8 cellular contexts compared by ENCODE assay signal in the genomic region with DNA sequence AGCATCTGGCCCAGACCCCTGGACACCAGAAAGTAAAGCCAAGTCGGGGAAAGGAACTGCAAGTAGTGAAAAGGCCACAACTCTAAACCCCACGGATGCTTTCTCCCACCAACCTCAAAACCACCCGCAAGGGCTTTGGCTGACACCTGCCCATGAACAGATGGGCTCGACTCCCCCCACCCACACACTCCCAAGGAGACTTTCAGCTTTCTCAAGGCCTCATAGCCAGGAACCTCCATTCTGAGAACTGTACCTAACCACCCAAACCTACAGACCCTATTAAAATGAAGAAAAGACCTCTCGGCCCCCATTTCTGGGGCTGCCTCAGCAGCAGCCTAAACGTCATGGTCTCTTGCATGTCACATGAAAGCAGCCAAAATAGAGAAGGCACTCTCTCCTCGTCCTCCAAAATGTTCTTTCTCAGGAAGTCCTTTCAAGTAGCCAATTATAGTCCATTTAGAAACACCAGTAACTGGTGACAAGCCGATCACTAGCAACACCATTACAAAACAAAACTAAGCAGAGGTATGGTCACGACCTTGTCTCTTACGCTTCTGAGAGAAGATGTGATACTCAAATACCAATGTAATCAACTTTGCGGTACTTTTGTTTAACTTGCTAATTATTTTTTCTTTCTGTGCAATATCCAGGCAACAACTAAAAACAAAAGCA. TPM values are rescaled to one million over a fixed set of nuclear protein-coding genes. Genes with fewer than 3 reads are reported as not detected.
A peak's percentile ranks its signal among the peaks of the same experiment; 100 is the strongest.
DNase-seq lines count a peak whose midpoint lies in the region; ATAC-seq and TF ChIP-seq lines count a peak whose summit lies in the region.

No MANE protein-coding gene starts in this region.

- H3K9me3 Mint-ChIP-seq in activated T-cell treated with anti-CD3 and anti-CD28 coated beads, Interleukin-2, amount 50 U/mL, for 24 hours = no peaks in the 10 kb centered on the region
- no peaks in the 10 kb centered on the region for H3K9me3 Mint-ChIP-seq in GM23338

- peaks cover 24% of the 10 kb centered on the region for H3K36me3 Mint-ChIP-seq in activated T-cell treated with anti-CD3 and anti-CD28 coated beads, Interleukin-2, amount 50 U/mL, for 24 hours (ENCODE audit: low read depth)
- H3K36me3 Mint-ChIP-seq in GM23338 (ENCODE audit: low read depth) = no peaks in the 10 kb centered on the region

- H3K27ac Mint-ChIP-seq in activated T-cell treated with anti-CD3 and anti-CD28 coated beads, Interleukin-2, amount 50 U/mL, for 24 hours = peak overlapping the region; percentile 88
- H3K27ac Mint-ChIP-seq in GM23338 = no peak overlapping the region

- no peak overlapping the region for H2AFZ ChIP-seq in GM23338

- intact Hi-C loops in body of pancreas (cut with DNase I) = no loop called here
- intact Hi-C loops in mucosa of descending colon (cut with DNase I, micrococcal nuclease) = no loop called here

- H4K20me1 ChIP-seq in GM23338 (replicated peaks; ENCODE audit: insufficient read depth) = peaks cover 5% of the 10 kb centered on the region

- peak overlapping the region; percentile 98 for H3K9ac ChIP-seq in mucosa of stomach (ENCODE audit: low read length)

- no peak overlapping the region for H3K4me3 ChIP-seq in body of pancreas
- H3K4me3 ChIP-seq in mucosa of stomach (ENCODE audit: low read length) = no peak overlapping the region
- no peak overlapping the region for H3K4me3 ChIP-seq in GM23338
- H3K4me3 ChIP-seq in mucosa of descending colon = no peak overlapping the region

- peak overlapping the region; percentile 81 to 94 (median 82) for H3K27ac ChIP-seq in body of pancreas
- H3K27ac ChIP-seq in GM23338 (ENCODE audit: low read depth) = no peak overlapping the region

- H3K4me1 ChIP-seq in body of pancreas (peaks cover 80% of the 10 kb centered on the region), mucosa of stomach (ENCODE audit: control insufficient read depth, insufficient read depth, low read length) (peaks cover 60% of the 10 kb centered on the region), GM23338 (ENCODE audit: insufficient read depth) (peaks cover 31% of the 10 kb centered on the region), mucosa of descending colon (ENCODE audit: low read depth) (peaks cover 62% of the 10 kb centered on the region)

- H3K9me3 ChIP-seq in body of pancreas = no peaks in the 10 kb centered on the region
- no peaks in the 10 kb centered on the region for H3K9me3 ChIP-seq in mucosa of stomach (ENCODE audit: control insufficient read depth, low read length)
- no peaks in the 10 kb centered on the region for H3K9me3 ChIP-seq in mucosa of descending colon

- TF ChIP-seq CTCF in body of pancreas (IDR thresholded peaks at IDR 0.05) = no peak
- TF ChIP-seq CTCF in GM23338 (conservative IDR thresholded peaks at IDR 0.05; ENCODE audit: low read depth in 2 of 2) = no peak
- no peak for TF ChIP-seq CTCF in mucosa of descending colon (IDR thresholded peaks at IDR 0.05)

- no peaks in the 10 kb centered on the region for H3K27me3 Mint-ChIP-seq in activated T-cell treated with anti-CD3 and anti-CD28 coated beads, Interleukin-2, amount 50 U/mL, for 24 hours
- H3K27me3 Mint-ChIP-seq in GM23338 (ENCODE audit: insufficient read depth, low read depth, poor library complexity) = peaks cover 11% of the 10 kb centered on the region

- H3K4me2 ChIP-seq in GM23338 = no peak overlapping the region

- H3K9me2 ChIP-seq in GM23338 (ENCODE audit: insufficient read depth) = no peaks in the 10 kb centered on the region

- peak; percentile 44 for DNase-seq in activated T-cell treated with anti-CD3 and anti-CD28 coated beads, Interleukin-2, amount 50 U/mL, for 24 hours
- no peak for DNase-seq in activated T-cell treated with anti-CD3 and anti-CD28 coated beads for 4 hours
- no peak for DNase-seq in body of pancreas
- DNase-seq in GM23338 (ENCODE audit: low spot score) = no peak
- no peak for DNase-seq in mucosa of descending colon
- no peak for DNase-seq in dedifferentiated amniotic fluid mesenchymal stem cell (ENCODE audit: extremely low spot score)

- TF ChIP-seq POLR2A in body of pancreas (IDR thresholded peaks at IDR 0.05) = peak in 1 of 3 donors; percentile 24

- peaks cover 10% of the 10 kb centered on the region for H3F3A ChIP-seq in GM23338 (replicated peaks; ENCODE audit: low read depth)

- ATAC-seq in HG03432 (IDR thresholded peaks at IDR 0.05; ENCODE audit: unreplicated experiment) = peak; percentile 12
- no peak for ATAC-seq in body of pancreas
- no peak for ATAC-seq in GM23338
- ATAC-seq in mucosa of descending colon = no peak

- no peaks in the 10 kb centered on the region for H3K36me3 ChIP-seq in body of pancreas (replicated peaks in 1 of 2; ENCODE audit: insufficient read depth in 1 of 2, low read depth in 2 of 2)
- H3K36me3 ChIP-seq in mucosa of stomach (ENCODE audit: control insufficient read depth, insufficient read depth, low read length) = no peaks in the 10 kb centered on the region
- H3K36me3 ChIP-seq in GM23338 (ENCODE audit: insufficient read depth) = no peaks in the 10 kb centered on the region
- H3K36me3 ChIP-seq in mucosa of descending colon (ENCODE audit: low read depth) = no peaks in the 10 kb centered on the region

- peaks cover 40% of the 10 kb centered on the region for H3K79me2 ChIP-seq in GM23338 (replicated peaks; ENCODE audit: insufficient read depth)

- H3K4me1 Mint-ChIP-seq in activated T-cell treated with anti-CD3 and anti-CD28 coated beads, Interleukin-2, amount 50 U/mL, for 24 hours (ENCODE audit: low read depth) = peaks cover 81% of the 10 kb centered on the region
- H3K4me1 Mint-ChIP-seq in GM23338 = peaks cover 42% of the 10 kb centered on the region

- peak overlapping the region; percentile 91 for H3K4me3 Mint-ChIP-seq in activated T-cell treated with anti-CD3 and anti-CD28 coated beads, Interleukin-2, amount 50 U/mL, for 24 hours
- H3K4me3 Mint-ChIP-seq in GM23338 = no peak overlapping the region

- 36 to 48% methylated on average over 11 of the region's 11 CpGs for WGBS in body of pancreas, 2 donors

- H3K27me3 ChIP-seq in body of pancreas (no peaks in the 10 kb centered on the region), mucosa of stomach (ENCODE audit: control insufficient read depth, insufficient read depth, low read length) (no peaks in the 10 kb centered on the region), GM23338 (ENCODE audit: insufficient read depth) (peaks cover 18% of the 10 kb centered on the region)

TF ChIP-seq in GM23338, 12 proteins besides CTCF, POLR2A, EP300 and RAD21 (continues in another document):
- TF ChIP-seq ZNF331 (CRISPR knock-in tag; IDR thresholded peaks at IDR 0.05; ENCODE audit: low read depth) = no peak
- no peak for TF ChIP-seq ETS1 (IDR thresholded peaks at IDR 0.05)
- TF ChIP-seq NANOG (IDR thresholded peaks at IDR 0.05; ENCODE audit: borderline replicate concordance) = no peak
- TF ChIP-seq POLR2AphosphoS5 (IDR thresholded peaks at IDR 0.05; ENCODE audit: low read depth) = no peak
- no peak for TF ChIP-seq STAT1 (IDR thresholded peaks at IDR 0.05; ENCODE audit: unreplicated experiment)
- no peak for TF ChIP-seq EZH2 (IDR thresholded peaks at IDR 0.05; ENCODE audit: low read depth, unreplicated experiment)
- TF ChIP-seq REST (IDR thresholded peaks at IDR 0.05; ENCODE audit: unreplicated experiment) = no peak
- TF ChIP-seq EZH2phosphoT487 (IDR thresholded peaks at IDR 0.05; ENCODE audit: unreplicated experiment) = no peak
- TF ChIP-seq JUNB (IDR thresholded peaks at IDR 0.05; ENCODE audit: unreplicated experiment) = no peak
- no peak for TF ChIP-seq CREB1 (CRISPR knock-in tag; IDR thresholded peaks at IDR 0.05; ENCODE audit: low read depth)
- no peak for TF ChIP-seq ZNF114 (CRISPR knock-in tag; IDR thresholded peaks at IDR 0.05)

RNA-seq across cellular contexts. Expression of gene B4GALT1, which starts 2.9 kb away (rescaled TPM):
- total RNA-seq in body of pancreas (10 to 100 TPM; 31.3 to 42.3 TPM), mucosa of descending colon (100 to 1,000 TPM in 2 of 3 donors, 10 to 100 TPM in 1; 66.0 to 203 (median 103) TPM)
- 14.7 and 15.8 TPM in 2 replicates for total RNA-seq in GM23338 (2014; rRNA removed; shearing (Covaris generic))
- polyA plus RNA-seq in GM23338 (2016; fragmentation: Nextera tagmentation; extraction: Ambion mirVana) = 6.3 and 7.0 TPM in 2 replicates
